25 cellular contexts compared by ENCODE assay signal in the genomic region with DNA sequence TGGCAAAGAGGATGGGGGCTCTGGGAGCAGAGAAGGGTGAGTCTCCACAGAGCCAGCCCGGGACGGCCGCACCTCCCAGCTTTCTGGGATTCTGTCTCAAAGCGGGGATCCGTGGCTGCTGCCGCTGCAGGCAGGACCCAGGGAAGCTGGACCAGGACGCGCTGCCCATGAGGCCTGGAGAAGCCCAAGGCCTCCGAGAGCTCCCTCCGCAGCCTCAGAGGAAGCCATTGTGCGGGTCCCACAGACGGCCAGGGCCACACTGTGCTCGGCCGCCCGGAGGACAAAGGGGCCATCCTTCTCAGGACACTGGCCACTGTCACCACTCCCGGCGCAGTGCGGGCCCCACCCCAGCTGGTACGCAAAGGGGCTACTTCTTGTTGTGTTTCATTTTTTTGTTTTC.
DNase-seq lines count a peak whose midpoint lies in the region; ATAC-seq and TF ChIP-seq lines count a peak whose summit lies in the region.
"Had no signal": no experiment of that assay in that cellular context is flagged by ENCODE, and none has a peak within 500 bp of the region (broad histone marks: within the 10 kb centered on the region; RNA-seq: fewer than 3 reads in every experiment).

No MANE protein-coding gene starts in this region.

- no peak overlapping the region for H3K4me3 Mint-ChIP-seq in activated T-cell treated with anti-CD3 and anti-CD28 coated beads, Interleukin-2, amount 50 U/mL, for 24 hours
- no peak overlapping the region for H3K4me3 Mint-ChIP-seq in CD8-positive, alpha-beta T cell
- no peak overlapping the region for H3K4me3 Mint-ChIP-seq in effector memory CD8-positive, alpha-beta T cell
- H3K4me3 Mint-ChIP-seq: activated CD8-positive, alpha-beta memory T cell treated with anti-CD3 and anti-CD28 coated beads, Interleukin-2, amount 10 ng/mL, durations not matched to agents 7 days and 5 days; neural crest cell had no signal

- peaks cover 10% of the 10 kb centered on the region for H3K9me3 Mint-ChIP-seq in activated T-cell treated with anti-CD3 and anti-CD28 coated beads, Interleukin-2, amount 50 U/mL, for 24 hours
- no peaks in the 10 kb centered on the region for H3K9me3 Mint-ChIP-seq in CD8-positive, alpha-beta T cell
- H3K9me3 Mint-ChIP-seq in effector memory CD8-positive, alpha-beta T cell, result no peaks in the 10 kb centered on the region
- H3K9me3 Mint-ChIP-seq: neural crest cell had no signal

- H3K27me3 ChIP-seq in CD8-positive, alpha-beta T cell (ENCODE audit: insufficient read depth, low read length), result no peaks in the 10 kb centered on the region
- H3K27me3 ChIP-seq in H7 (ENCODE audit: control insufficient read depth, insufficient read depth, low read length), result no peaks in the 10 kb centered on the region
- H3K27me3 ChIP-seq: adrenal gland, BE2C, colonic mucosa, foreskin keratinocyte had no signal

- POLR2A ChIA-PET in CD8-positive, alpha-beta T cell (lab: Charles Lee), result interaction anchor here (4.2 kb wide), 1 partner anchor 19 kb away, joined by 17 read pairs; no protein-coding TSS in a partner anchor

- DNase-seq in activated T-cell treated with anti-CD3 and anti-CD28 coated beads, Interleukin-2, amount 50 U/mL, for 24 hours, result no peak
- no peak for DNase-seq in activated T-cell treated with anti-CD3 and anti-CD28 coated beads, Interleukin-2, amount 50 U/mL, for 1 hour
- DNase-seq in CD8-positive, alpha-beta T cell, result no peak
- DNase-seq in effector memory CD8-positive, alpha-beta T cell, result no peak
- DNase-seq in posterior cingulate gyrus, result peak in 6 of 10 donors; percentile 47 to 92 (median 66)
- DNase-seq in stimulated activated CD4-positive, alpha-beta T cell treated with anti-CD3 and anti-CD28 coated beads, Interleukin-2, amount 100 ng/mL, for 24 hours, result no peak
- no peak for DNase-seq in H7
- DNase-seq in SW 1271 (lab: John Stamatoyannopoulos, UW), result no peak
- DNase-seq: activated CD8-positive, alpha-beta memory T cell treated with anti-CD3 and anti-CD28 coated beads, Interleukin-2, amount 10 ng/mL, durations not matched to agents 7 days and 5 days; adrenal gland; BE2C; colonic mucosa; COR-L47; foreskin keratinocyte; GF-D8; MV-4-11; NCI-H2171; NCI-H510A treated with DMSO at 0.1 percent for 48 hours; PC-3; SHP77 treated with DMSO at 0.1 percent for 48 hours; stimulated activated CD8-positive, alpha-beta memory T cell treated with anti-CD3 and anti-CD28 coated beads, Interleukin-4, amount 100 ng/mL, for 48 hours had no signal

- ATAC-seq in CD8-positive, alpha-beta T cell, result no peak
- no peak for ATAC-seq in effector memory CD8-positive, alpha-beta T cell (replicated peaks)
- ATAC-seq: activated CD8-positive, alpha-beta memory T cell treated with anti-CD3 and anti-CD28 coated beads, Interleukin-2, amount 10 ng/mL, durations not matched to agents 7 days and 5 days; esophagus mucosa; foreskin keratinocyte; mucosa of descending colon; PC-3; psoas muscle had no signal

- H3K4me1 Mint-ChIP-seq in activated T-cell treated with anti-CD3 and anti-CD28 coated beads, Interleukin-2, amount 50 U/mL, for 24 hours (ENCODE audit: low read depth), result peaks cover 64% of the 10 kb centered on the region
- peaks cover 45% of the 10 kb centered on the region for H3K4me1 Mint-ChIP-seq in CD8-positive, alpha-beta T cell (ENCODE audit: low read depth)
- H3K4me1 Mint-ChIP-seq in effector memory CD8-positive, alpha-beta T cell (ENCODE audit: low read depth in 2 of 2), result peaks cover 25 to 31% of the 10 kb centered on the region in 2 donors

- intact Hi-C loops in CD8-positive, alpha-beta T cell (cut with DNase I, micrococcal nuclease), result no loop called here
- intact Hi-C loops in posterior cingulate gyrus (cut with DNase I), result loop anchor here (5.0 kb wide), 1 partner anchor 82 kb away; a partner anchor contains a TSS

- no peak overlapping the region for H3K4me3 ChIP-seq in CD8-positive, alpha-beta T cell (ENCODE audit: low read depth, low read length)
- H3K4me3 ChIP-seq in H7 (ENCODE audit: insufficient read depth, low read depth, low read length), result no peak overlapping the region
- H3K4me3 ChIP-seq: adrenal gland, colonic mucosa, mucosa of descending colon, psoas muscle had no signal

- H3K27ac ChIP-seq in CD8-positive, alpha-beta T cell (ENCODE audit: low read depth, low read length), result no peak overlapping the region
- H3K27ac ChIP-seq: adrenal gland, colonic mucosa, foreskin keratinocyte, psoas muscle had no signal

- CTCF ChIA-PET in CD8-positive, alpha-beta T cell (lab: Charles Lee), result no interaction called here

- H3K27ac Mint-ChIP-seq in activated T-cell treated with anti-CD3 and anti-CD28 coated beads, Interleukin-2, amount 50 U/mL, for 24 hours, result peak overlapping the region; percentile 50
- peak overlapping the region; percentile 13 for H3K27ac Mint-ChIP-seq in CD8-positive, alpha-beta T cell
- peak overlapping the region; percentile 58 to 82 for H3K27ac Mint-ChIP-seq in effector memory CD8-positive, alpha-beta T cell
- H3K27ac Mint-ChIP-seq: activated CD8-positive, alpha-beta memory T cell treated with anti-CD3 and anti-CD28 coated beads, Interleukin-2, amount 10 ng/mL, durations not matched to agents 7 days and 5 days had no signal

- H3K9me3 ChIP-seq in CD8-positive, alpha-beta T cell (ENCODE audit: low read length), result no peaks in the 10 kb centered on the region
- H3K9me3 ChIP-seq: adrenal gland, BE2C, colonic mucosa, mucosa of descending colon, psoas muscle had no signal

- H3K4me1 ChIP-seq in CD8-positive, alpha-beta T cell (ENCODE audit: insufficient read depth, low read length), result peaks cover 59% of the 10 kb centered on the region
- H3K4me1 ChIP-seq: BE2C, colonic mucosa, foreskin keratinocyte had no signal

- peaks cover 56% of the 10 kb centered on the region for H3K36me3 Mint-ChIP-seq in activated T-cell treated with anti-CD3 and anti-CD28 coated beads, Interleukin-2, amount 50 U/mL, for 24 hours (ENCODE audit: low read depth)
- peaks cover 11% of the 10 kb centered on the region for H3K36me3 Mint-ChIP-seq in CD8-positive, alpha-beta T cell
- H3K36me3 Mint-ChIP-seq in effector memory CD8-positive, alpha-beta T cell (ENCODE audit: insufficient read depth), result peaks cover 22% of the 10 kb centered on the region

- TF ChIP-seq CTCF in CD8-positive, alpha-beta T cell (IDR thresholded peaks at IDR 0.05), result no peak

- no peaks in the 10 kb centered on the region for H3K27me3 Mint-ChIP-seq in activated T-cell treated with anti-CD3 and anti-CD28 coated beads, Interleukin-2, amount 50 U/mL, for 24 hours
- no peaks in the 10 kb centered on the region for H3K27me3 Mint-ChIP-seq in CD8-positive, alpha-beta T cell (ENCODE audit: low read depth)
- no peaks in the 10 kb centered on the region for H3K27me3 Mint-ChIP-seq in effector memory CD8-positive, alpha-beta T cell
- H3K27me3 Mint-ChIP-seq: activated CD8-positive, alpha-beta memory T cell treated with anti-CD3 and anti-CD28 coated beads, Interleukin-2, amount 10 ng/mL, durations not matched to agents 7 days and 5 days had no signal

- no peaks in the 10 kb centered on the region for H3K36me3 ChIP-seq in CD8-positive, alpha-beta T cell (ENCODE audit: insufficient read depth, low read length)
- no peaks in the 10 kb centered on the region; the same call in 1 of the 2 replicates for H3K36me3 ChIP-seq in H7 (replicated peaks; ENCODE audit: control insufficient read depth, insufficient read depth, low read length)
- H3K36me3 ChIP-seq: BE2C, colonic mucosa had no signal

Comparison
In these comparisons a context has a peak if more than half of its experiments do, and no peak if none do; other contexts are left out.
1. DNase-seq: peak in posterior cingulate gyrus (6 of 10); none in activated T-cell treated with anti-CD3 and anti-CD28 coated beads, Interleukin-2, amount 50 U/mL, for 24 hours (single experiment), activated T-cell treated with anti-CD3 and anti-CD28 coated beads, Interleukin-2, amount 50 U/mL, for 1 hour (single experiment), CD8-positive, alpha-beta T cell (0 of 7), effector memory CD8-positive, alpha-beta T cell (0 of 3), stimulated activated CD4-positive, alpha-beta T cell treated with anti-CD3 and anti-CD28 coated beads, Interleukin-2, amount 100 ng/mL, for 24 hours (0 of 2), H7 (single experiment) and SW 1271 (0 of 2).
2. H3K27ac Mint-ChIP-seq: peak in every context shown above with its lines; median percentile 70 in effector memory CD8-positive, alpha-beta T cell; 50 in activated T-cell treated with anti-CD3 and anti-CD28 coated beads, Interleukin-2, amount 50 U/mL, for 24 hours; 13 in CD8-positive, alpha-beta T cell.